Comparison of ENCODE assay signal across 1 cellular context in the genomic region with DNA sequence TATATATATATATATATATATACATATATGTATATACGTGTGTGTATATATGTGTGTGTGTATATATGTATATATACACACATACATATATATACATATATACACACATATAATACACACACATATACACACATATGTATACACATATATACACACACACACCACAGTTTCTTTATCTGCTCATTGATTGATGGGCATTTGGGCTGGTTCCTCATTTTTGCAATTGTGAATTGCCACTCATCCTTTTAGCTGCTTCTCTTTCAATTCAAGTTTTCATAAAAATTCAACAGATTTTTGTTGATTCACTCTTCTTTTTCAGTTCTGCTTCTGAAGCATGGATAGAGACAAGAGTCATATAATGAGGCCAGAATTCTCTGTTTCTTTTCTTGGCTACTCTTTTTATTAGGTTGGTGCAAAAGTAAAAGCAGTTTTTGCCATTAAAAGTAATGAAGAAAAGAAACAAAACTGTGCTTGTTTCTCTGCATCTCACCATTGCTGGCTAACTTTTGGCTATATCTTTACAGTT.
TF ChIP-seq lines count a peak whose summit lies in the region.

No MANE protein-coding gene starts in this region.

TF ChIP-seq in GM12878, 131 proteins besides CTCF, POLR2A, EP300 and RAD21 (continued from another document):
- TF ChIP-seq RELB (IDR thresholded peaks at IDR 0.05; ENCODE audit: low read depth), result 0 out of 2 replicates have a peak, but pooled peaks have one; percentile 34
